8 cellular contexts compared by ENCODE assay signal in genomic region chr5:170434953-170435605, GRCh38. TPM values are rescaled to one million over a fixed set of nuclear protein-coding genes. Genes with fewer than 3 reads are reported as not detected.
DNase-seq lines count a peak whose midpoint lies in the region; ATAC-seq and TF ChIP-seq lines count a peak whose summit lies in the region.

No MANE protein-coding gene starts in this region.

- H3K9me3 ChIP-seq in DOHH2 (ENCODE audit: control insufficient read depth, insufficient read depth, low read length): no peaks in the 10 kb centered on the region

- peak; percentile 86 for ATAC-seq in GM21529 (IDR thresholded peaks at IDR 0.05; ENCODE audit: unreplicated experiment)

- H3K27me3 ChIP-seq in DOHH2 (ENCODE audit: control insufficient read depth, low read length): no peaks in the 10 kb centered on the region

- no peaks in the 10 kb centered on the region for H3K4me1 ChIP-seq in DOHH2 (ENCODE audit: control insufficient read depth, low read length)

- H3F3A ChIP-seq in DOHH2 (ENCODE audit: control insufficient read depth, insufficient read depth): no peaks in the 10 kb centered on the region

- no peak overlapping the region for H3K27ac ChIP-seq in DOHH2 (ENCODE audit: low read depth, low read length)

- DNase-seq in M059J (ENCODE audit: low read depth): peak; percentile 42
- peak; percentile 43 for DNase-seq in activated CD4-positive, CD25-positive, alpha-beta regulatory T cell treated with anti-CD3 and anti-CD28 coated beads, Interleukin-2, amount 50 U/mL, for 16 hours (ENCODE audit: low read depth, low spot score)
- DNase-seq in cerebellum (ENCODE audit: low spot score): peak; percentile 75
- DNase-seq in left kidney (ENCODE audit: low read depth, low spot score): peak; percentile 80
- peak; percentile 35 to 60 for DNase-seq in stimulated activated CD4-positive, alpha-beta T cell treated with anti-CD3 and anti-CD28 coated beads, Interleukin-4, amount 100 ng/mL, for 4 hours
- no peak for DNase-seq in NCI-H1436 (lab: John Stamatoyannopoulos, UW)

- H4K20me1 ChIP-seq in DOHH2 (ENCODE audit: control insufficient read depth, insufficient read depth, low read depth, low read length): no peaks in the 10 kb centered on the region

- no peak overlapping the region for H3K4me2 ChIP-seq in DOHH2 (ENCODE audit: low read length)

- H3K4me3 ChIP-seq in DOHH2 (ENCODE audit: low read length): no peak overlapping the region

- no peaks in the 10 kb centered on the region for H3K9me2 ChIP-seq in DOHH2 (replicated peaks; ENCODE audit: control insufficient read depth, low read length)

- no peaks in the 10 kb centered on the region for H3K79me2 ChIP-seq in DOHH2 (ENCODE audit: control insufficient read depth, low read length)

- TF ChIP-seq CTCF in DOHH2 (IDR thresholded peaks at IDR 0.05; ENCODE audit: low read depth, low read length, poor library complexity, severe bottlenecking): peak; percentile 83

- H3K36me3 ChIP-seq in DOHH2 (ENCODE audit: control insufficient read depth, low read length): no peaks in the 10 kb centered on the region

RNA-seq across cellular contexts. Expression of gene KCNMB1, which starts 45.9 kb away (rescaled TPM):
- total RNA-seq in M059J (2014; rRNA removed; shearing (Covaris generic)): 0.12 and 0.15 TPM in 2 replicates
- 0.09 TPM for total RNA-seq in cerebellum
